Comparison of ENCODE assay signal across 31 cellular contexts in genomic region chr15:52251144-52251860, GRCh38. TPM values are rescaled to one million over a fixed set of nuclear protein-coding genes. Genes with fewer than 3 reads are reported as not detected.
DNase-seq lines count a peak whose midpoint lies in the region; ATAC-seq, FAIRE-seq and TF ChIP-seq lines count a peak whose summit lies in the region.
"Had no signal": no experiment of that assay in that cellular context is flagged by ENCODE, and none has a peak within 500 bp of the region (broad histone marks: within the 10 kb centered on the region; RNA-seq: fewer than 3 reads in every experiment).

No MANE protein-coding gene starts in this region.

- H2AFZ ChIP-seq in HepG2 (ENCODE audit: low read length) (no peak overlapping the region), OCI-LY7 (ENCODE audit: low read length) (no peak overlapping the region)

- H3K36me3 ChIP-seq in HepG2 (replicated peaks in 1 of 2; ENCODE audit: control insufficient read depth in 1 of 2, insufficient read depth in 2 of 2, low read length in 2 of 2) (peaks cover 20 to 73% of the 10 kb centered on the region in 2 experiments), right lobe of liver (peaks cover 0 to 3% (median 0%) of the 10 kb centered on the region in 4 donors), brain microvascular endothelial cell (replicated peaks) (no peaks in the 10 kb centered on the region), lower lobe of right lung (peaks cover 33% of the 10 kb centered on the region), OCI-LY7 (ENCODE audit: insufficient read depth, low read length) (no peaks in the 10 kb centered on the region)
- H3K36me3 ChIP-seq: ascending aorta had no signal

- H4K20me1 ChIP-seq in HepG2 (ENCODE audit: insufficient read depth, low read length) (no peaks in the 10 kb centered on the region), OCI-LY7 (ENCODE audit: insufficient read depth, low read length) (no peaks in the 10 kb centered on the region)

- TF ChIP-seq EP300 in HepG2 (IDR thresholded peaks at IDR 0.05; ENCODE audit: low read depth in 2 of 2, low read length in 2 of 2) (no peak), HepG2 (CRISPR knock-in tag; IDR thresholded peaks at IDR 0.05; ENCODE audit: borderline replicate concordance) (peak; percentile 63; the same call in 1 of the 2 replicates)

- BruUV-seq in HepG2 (replicated peaks; lab: Mats Ljungman, UMichigan) (no TSS peak), OCI-LY7 (replicated peaks; lab: Mats Ljungman, UMichigan) (no TSS peak)

- no peak for TF ChIP-seq CTCF in HepG2 (CRISPR knock-in tag; IDR thresholded peaks at IDR 0.05)
- TF ChIP-seq CTCF in right lobe of liver (IDR thresholded peaks at IDR 0.05) = no peak
- TF ChIP-seq CTCF in brain microvascular endothelial cell (IDR thresholded peaks at IDR 0.05; ENCODE audit: low read depth, low read length, missing control alignments) = no peak
- no peak for TF ChIP-seq CTCF in lower lobe of right lung (IDR thresholded peaks at IDR 0.05)
- TF ChIP-seq CTCF in OCI-LY7 (conservative IDR thresholded peaks at IDR 0.05; ENCODE audit: low read length) = no peak

- H3K27ac Mint-ChIP-seq in activated naive CD4-positive, alpha-beta T cell treated with anti-CD3 and anti-CD28 coated beads, Interleukin-2, amount 50 U/mL, for 72 hours = no peak overlapping the region
- H3K27ac Mint-ChIP-seq: activated naive CD8-positive, alpha-beta T cell treated with anti-CD3 and anti-CD28 coated beads for 36 hours; CD4-positive, alpha-beta T cell; endodermal cell; nephron; stimulated activated naive B cell treated with anti-CD40 and anti-IgM and Interleukin-4, amounts not matched to agents 10 μg/mL and 1 μg/mL and 100 μg/mL, for 72 hours had no signal

- DNase-seq in HepG2 (ENCODE audit: low spot score) (peak; percentile 65), right lobe of liver (no peak), brain microvascular endothelial cell (peak; percentile 22), lower lobe of right lung (no peak), OCI-LY7 (ENCODE audit: low spot score) (no peak), DMS114 treated with DMSO at 0.1 percent for 48 hours (lab: John Stamatoyannopoulos, UW; ENCODE audit: unreplicated experiment) (no peak)
- DNase-seq in activated naive CD4-positive, alpha-beta T cell treated with anti-CD3 and anti-CD28 coated beads, Interleukin-2, amount 50 U/mL, for 72 hours (ENCODE audit: low spot score in 2 of 2) = no peak
- DNase-seq in activated CD4-positive, alpha-beta T cell treated with anti-CD3 and anti-CD28 coated beads for 1 hour = no peak
- DNase-seq: activated CD4-positive, alpha-beta T cell treated with anti-CD3 and anti-CD28 coated beads for 48 hours; activated CD8-positive, alpha-beta memory T cell treated with anti-CD3 and anti-CD28 coated beads for 24 hours; activated effector memory CD4-positive, alpha-beta T cell treated with Interleukin-2 at 50 U/mL for 16 hours; activated naive CD8-positive, alpha-beta T cell treated with anti-CD3 and anti-CD28 coated beads for 36 hours; activated T-cell treated with anti-CD3 and anti-CD28 coated beads, Interleukin-2, amount 50 U/mL, for 1 hour; AML-193; CD4-positive, alpha-beta T cell; endodermal cell; foreskin melanocyte; heart right ventricle; Kasumi-1; kidney glomerular epithelial cell; MV-4-11; NCI-H1694 treated with DMSO at 0.1 percent for 48 hours; NCI-H2171; NCI-H510A; stimulated activated naive B cell treated with anti-CD40 and anti-IgM and Interleukin-4, amounts not matched to agents 10 μg/mL and 1 μg/mL and 100 μg/mL, for 72 hours; T1000 had no signal

- H3K9me3 Mint-ChIP-seq in activated naive CD4-positive, alpha-beta T cell treated with anti-CD3 and anti-CD28 coated beads, Interleukin-2, amount 50 U/mL, for 72 hours = no peaks in the 10 kb centered on the region
- H3K9me3 Mint-ChIP-seq: activated naive CD8-positive, alpha-beta T cell treated with anti-CD3 and anti-CD28 coated beads for 36 hours; CD4-positive, alpha-beta T cell; endodermal cell; nephron; stimulated activated naive B cell treated with anti-CD40 and anti-IgM and Interleukin-4, amounts not matched to agents 10 μg/mL and 1 μg/mL and 100 μg/mL, for 72 hours had no signal

- ATAC-seq in HepG2 (peak; percentile 41; the same call in 1 of the 3 replicates), right lobe of liver (no peak), lower lobe of right lung (peak; percentile 53 to 64)
- ATAC-seq in activated naive CD4-positive, alpha-beta T cell treated with anti-CD3 and anti-CD28 coated beads, Interleukin-2, amount 50 U/mL, for 72 hours = no peak
- ATAC-seq: stimulated activated naive B cell treated with anti-CD40 and anti-IgM and Interleukin-4, amounts not matched to agents 10 μg/mL and 1 μg/mL and 100 μg/mL, for 72 hours had no signal

- H3K36me3 Mint-ChIP-seq in activated naive CD4-positive, alpha-beta T cell treated with anti-CD3 and anti-CD28 coated beads, Interleukin-2, amount 50 U/mL, for 72 hours = no peaks in the 10 kb centered on the region
- H3K36me3 Mint-ChIP-seq: activated naive CD8-positive, alpha-beta T cell treated with anti-CD3 and anti-CD28 coated beads for 36 hours; stimulated activated naive B cell treated with anti-CD40 and anti-IgM and Interleukin-4, amounts not matched to agents 10 μg/mL and 1 μg/mL and 100 μg/mL, for 72 hours had no signal

- 84% methylated on average over 8 of the region's 8 CpGs for WGBS in HepG2 (ENCODE audit: low lambda C conversion rate)
- WGBS in right lobe of liver (ENCODE audit: insufficient coverage, low coverage, low lambda C conversion rate, missing lambda C conversion rate) = 90% methylated on average over 8 of the region's 8 CpGs

- H3K9ac ChIP-seq in HepG2 (ENCODE audit: insufficient read depth, low read depth, low read length) = no peak overlapping the region

- CTCF ChIA-PET in HepG2 (lab: Yijun Ruan, JAX; ENCODE audit: low intra/inter-chr PET ratio, low total read pairs) (no interaction called here), OCI-LY7 (lab: Charles Lee; ENCODE audit: unreplicated experiment) (interaction anchor here (1.0 kb wide), 1 partner anchor 16 kb away, joined by 3 read pairs; no protein-coding TSS in a partner anchor)

- POLR2A ChIA-PET in HepG2 (lab: Yijun Ruan, JAX) = interaction anchor here (1.3 kb wide), 1 partner anchor 37 kb away, joined by 3 read pairs; no protein-coding TSS in a partner anchor
- POLR2A ChIA-PET in OCI-LY7 (lab: Charles Lee) = interaction anchor here (0.5 to 1.7 kb wide), 4 partner anchors 12 to 486 kb away, joined by 3 to 8 read pairs (median 4); no protein-coding TSS in a partner anchor

- in situ Hi-C loops in HepG2 (cut with HindIII; ENCODE audit: extremely low pct_ligation_motif_present, low pct_unique_long_range_greater_than_20kb) (loop anchor here (5.0 kb wide), 1 partner anchor 481 kb away; no protein-coding TSS in a partner anchor), brain microvascular endothelial cell (cut with HindIII; ENCODE audit: low pct_ligation_motif_present, low sequenced_read_pairs) (no loop called here)

- no peak for FAIRE-seq in HepG2 (lab: Jason Lieb, UNC)
- FAIRE-seq: H54 had no signal

- H3K79me2 ChIP-seq in HepG2 (ENCODE audit: insufficient read depth, low read length) (no peaks in the 10 kb centered on the region), OCI-LY7 (ENCODE audit: insufficient read depth, low read depth, low read length) (no peaks in the 10 kb centered on the region)

- no peaks in the 10 kb centered on the region for H3K9me3 ChIP-seq in HepG2 (ENCODE audit: low read length)
- no peaks in the 10 kb centered on the region for H3K9me3 ChIP-seq in right lobe of liver
- H3K9me3 ChIP-seq in lower lobe of right lung = no peaks in the 10 kb centered on the region
- no peaks in the 10 kb centered on the region for H3K9me3 ChIP-seq in OCI-LY7 (ENCODE audit: low read length)
- H3K9me3 ChIP-seq: ascending aorta, heart right ventricle, mucosa of descending colon had no signal

- intact Hi-C loops in HepG2 (cut with micrococcal nuclease; ENCODE audit: unreplicated experiment) (no loop called here), right lobe of liver (cut with DNase I) (no loop called here), lower lobe of right lung (cut with DNase I) (no loop called here), OCI-LY7 (cut with micrococcal nuclease; ENCODE audit: unreplicated experiment) (no loop called here)

- H3K4me2 ChIP-seq in HepG2 (ENCODE audit: low read depth, low read length) (no peak overlapping the region), OCI-LY7 (ENCODE audit: low read length) (no peak overlapping the region)

- TF ChIP-seq POLR2A in HepG2 (IDR thresholded peaks at IDR 0.05; ENCODE audit: insufficient read depth in 1 of 2, low read depth in 2 of 2, low read length in 2 of 2) (no peak), right lobe of liver (IDR thresholded peaks at IDR 0.05) (no peak)

- H3K27me3 ChIP-seq in HepG2 (ENCODE audit: control insufficient read depth in 1 of 2, insufficient read depth in 2 of 2, low read length in 2 of 2) (no peaks in the 10 kb centered on the region), right lobe of liver (no peaks in the 10 kb centered on the region), brain microvascular endothelial cell (replicated peaks) (no peaks in the 10 kb centered on the region), lower lobe of right lung (ENCODE audit: low read depth) (no peaks in the 10 kb centered on the region)
- H3K27me3 ChIP-seq: ascending aorta, heart right ventricle had no signal

- H3K4me3 ChIP-seq in HepG2 (replicated peaks in 1 of 3; ENCODE audit: insufficient read depth in 1 of 3, low read depth in 2 of 3, low read length in 3 of 3) (no peak overlapping the region), right lobe of liver (no peak overlapping the region), brain microvascular endothelial cell (ENCODE audit: low read depth, low read length) (no peak overlapping the region), lower lobe of right lung (no peak overlapping the region), OCI-LY7 (ENCODE audit: low read depth, low read length, poor library complexity, severe bottlenecking) (no peak overlapping the region)
- H3K4me3 ChIP-seq: ascending aorta, heart right ventricle, mucosa of descending colon had no signal

- TF ChIP-seq RAD21 in HepG2 (CRISPR knock-in tag; IDR thresholded peaks at IDR 0.05) = no peak

- no peaks in the 10 kb centered on the region for H3K9me2 ChIP-seq in OCI-LY7 (ENCODE audit: insufficient read depth, low read length)

- H3K4me1 ChIP-seq in HepG2 (ENCODE audit: insufficient read depth, low read length) (peaks cover 8% of the 10 kb centered on the region; the same call in 1 of the 2 replicates), right lobe of liver (no peaks in the 10 kb centered on the region), lower lobe of right lung (peaks cover 15% of the 10 kb centered on the region), OCI-LY7 (ENCODE audit: insufficient read depth, low read length, poor library complexity, severe bottlenecking) (peaks cover 18% of the 10 kb centered on the region)

- H3K27ac ChIP-seq in HepG2 (ENCODE audit: extremely low read length, insufficient read depth, low read length) (no peak overlapping the region), right lobe of liver (no peak overlapping the region), brain microvascular endothelial cell (no peak overlapping the region), lower lobe of right lung (no peak overlapping the region), OCI-LY7 (ENCODE audit: low read depth, low read length, poor library complexity, severe bottlenecking) (no peak overlapping the region)
- H3K27ac ChIP-seq: ascending aorta, heart right ventricle, VCaP had no signal

RNA-seq across cellular contexts. Expression of gene MYO5C, which starts 44.3 kb away (rescaled TPM):
- total RNA-seq in HepG2 (2016; rRNA removed; fragmentation: Illumina TruSeq; extraction: Trizol) (23.7 and 37.3 TPM in 2 replicates), right lobe of liver (10 to 100 TPM in 1 of 6 experiments, 1 to 10 TPM in 5; 5.8 to 10.2 (median 7.1) TPM), lower lobe of right lung (74.7 TPM), OCI-LY7 (2022) (4.1 and 5.6 TPM in 2 replicates)
- total RNA-seq in HepG2 (2016; cell fraction: cytosol; rRNA removed; fragmentation: Illumina TruSeq; extraction: Trizol; ENCODE audit: low read depth) = 7.8 and 10.0 TPM in 2 replicates
- 22.8 and 32.5 TPM in 2 replicates for total RNA-seq in HepG2 (2016; cell fraction: insoluble cytoplasmic fraction; rRNA removed; fragmentation: Illumina TruSeq; extraction: Trizol)
- 18.9 and 21.8 TPM in 2 replicates for total RNA-seq in HepG2 (2016; cell fraction: membrane; rRNA removed; fragmentation: Illumina TruSeq; extraction: Trizol)
- total RNA-seq in HepG2 (2016; cell fraction: nucleus; rRNA removed; fragmentation: Illumina TruSeq; extraction: Trizol) = 39.3 and 39.5 TPM in 2 replicates
- 13.7 and 15.7 TPM in 2 replicates for polyA plus RNA-seq in HepG2 (2011; rRNA removed)
- 7.3 and 7.9 TPM in 2 replicates for polyA plus RNA-seq in HepG2 (2011; cell fraction: cytosol; rRNA removed)
- 17.4 and 19.9 TPM in 2 replicates for polyA plus RNA-seq in HepG2 (2011; cell fraction: nucleus; rRNA removed)
- polyA plus RNA-seq in HepG2 (2012) = 7.0 and 10.2 TPM in 2 replicates
- polyA plus RNA-seq in HepG2 (2016; cell fraction: cytosol; fragmentation: Illumina TruSeq; extraction: Trizol; ENCODE audit: low read depth) = 1.7 and 1.8 TPM in 2 replicates
- polyA plus RNA-seq in HepG2 (2016; cell fraction: insoluble cytoplasmic fraction; fragmentation: Illumina TruSeq; extraction: Trizol; ENCODE audit: low read depth) = 23.1 and 25.5 TPM in 2 replicates
- 4.2 TPM in 2 replicates for polyA plus RNA-seq in HepG2 (2016; cell fraction: membrane; fragmentation: Illumina TruSeq; extraction: Trizol; ENCODE audit: low read depth)
- polyA plus RNA-seq in HepG2 (2016; cell fraction: nucleus; fragmentation: Illumina TruSeq; extraction: Trizol; ENCODE audit: insufficient read depth, low read depth) = 35.8 and 37.1 TPM in 2 replicates
- polyA minus RNA-seq in HepG2 (2011; rRNA and poly(A)+ RNA removed; ENCODE audit: low replicate concordance) = 23.1 and 52.1 TPM in 2 replicates
- polyA minus RNA-seq in HepG2 (2011; cell fraction: cytosol; rRNA and poly(A)+ RNA removed) = 10.5 and 13.8 TPM in 2 replicates
- 52.0 and 54.7 TPM in 2 replicates for polyA minus RNA-seq in HepG2 (2011; cell fraction: nucleus; rRNA and poly(A)+ RNA removed)
- 1.6 and 2.1 TPM in 2 replicates for total RNA-seq in OCI-LY7 (2014; rRNA removed; shearing (Covaris generic))
- total RNA-seq in activated naive CD4-positive, alpha-beta T cell treated with anti-CD3 and anti-CD28 coated beads, Interleukin-2, amount 50 U/mL, for 72 hours = 1 to 10 TPM; 1.0 to 1.1 TPM

Comparison
In these comparisons a context has a peak if more than half of its experiments do, and no peak if none do; other contexts are left out.
1. ATAC-seq: peak in HepG2 (single experiment) and lower lobe of right lung (2 of 2); none in right lobe of liver (0 of 4) and activated naive CD4-positive, alpha-beta T cell treated with anti-CD3 and anti-CD28 coated beads, Interleukin-2, amount 50 U/mL, for 72 hours (0 of 2).
2. DNase-seq: peak in HepG2 (single experiment) and brain microvascular endothelial cell (single experiment); none in right lobe of liver (0 of 3), lower lobe of right lung (single experiment), OCI-LY7 (single experiment), activated naive CD4-positive, alpha-beta T cell treated with anti-CD3 and anti-CD28 coated beads, Interleukin-2, amount 50 U/mL, for 72 hours (0 of 2), activated CD4-positive, alpha-beta T cell treated with anti-CD3 and anti-CD28 coated beads for 1 hour (single experiment) and DMS114 treated with DMSO at 0.1 percent for 48 hours (single experiment).